24 cellular contexts compared by ENCODE assay signal in genomic region chr14:94439453-94440057, GRCh38. TPM values are rescaled to one million over a fixed set of nuclear protein-coding genes. Genes with fewer than 3 reads are reported as not detected.
"Had no signal": no experiment of that assay in that cellular context is flagged by ENCODE, and none has a peak within 500 bp of the region (broad histone marks: within the 10 kb centered on the region; RNA-seq: fewer than 3 reads in every experiment).

No MANE protein-coding gene starts in this region.

- H3K9me3 ChIP-seq: left ventricle myocardium inferior, mucosa of descending colon, right atrium auricular region, tibial nerve, uterus had no signal

- H3K27ac ChIP-seq: hepatocyte, left ventricle myocardium inferior, right atrium auricular region, skin epidermis, tibial nerve, uterus had no signal

- H2AFZ ChIP-seq: hepatocyte had no signal

- H3K27me3 ChIP-seq: hepatocyte, right atrium auricular region, uterus had no signal

- H3K79me2 ChIP-seq: hepatocyte had no signal

- DNase-seq: activated CD4-positive, alpha-beta T cell treated with anti-CD3 and anti-CD28 coated beads, Interleukin-2, amount 50 U/mL, for 4 hours; activated naive CD4-positive, alpha-beta T cell treated with anti-CD3 and anti-CD28 coated beads, Interleukin-2, amount 50 U/mL, for 16 hours; dermis blood vessel endothelial cell; erythroblast; kidney; left ventricle myocardium inferior; mucosa of descending colon; naive thymus-derived CD8-positive, alpha-beta T cell; stimulated activated CD4-positive, alpha-beta T cell treated with anti-CD3 and anti-CD28 coated beads, Interleukin-4, amount 100 ng/mL, for 24 hours; stimulated activated naive CD4-positive, alpha-beta T cell treated with Interleukin-2 at 50 U/mL for 16 hours; substantia nigra; uterus had no signal

- H3K4me3 ChIP-seq: hepatocyte, left ventricle myocardium inferior, mucosa of descending colon, right atrium auricular region, skin epidermis, tibial nerve, uterus had no signal

- H3K4me2 ChIP-seq: hepatocyte had no signal

- FAIRE-seq: astrocyte, kidney had no signal

- H3K4me1 ChIP-seq: left ventricle myocardium inferior, right atrium auricular region, tibial nerve, uterus had no signal

- ATAC-seq: activated CD4-positive, CD25-positive, alpha-beta regulatory T cell treated with anti-CD3 and anti-CD28 coated beads, Interleukin-2, amount 50 U/mL, for 24 hours; mucosa of descending colon; naive thymus-derived CD8-positive, alpha-beta T cell had no signal

- H3K36me3 ChIP-seq: left ventricle myocardium inferior, right atrium auricular region, tibial nerve, uterus had no signal

RNA-seq across cellular contexts. Expression of gene SERPINA11, which starts 13.0 kb away (rescaled TPM):
- total RNA-seq: activated T-helper 2 cell treated with anti-CD3 and anti-CD28 coated beads, Interferon-gamma antibody, Interleukin-2, Interleukin-4, amounts not matched to agents 10 μg/mL and 5 μg/mL and 100 μg/mL, durations not matched to agents 14 hours and 24 hours and 36 hours; chondrocyte; dermis blood vessel endothelial cell; glomerular endothelial cell; kidney; left ventricle myocardium inferior; mucosa of descending colon; naive thymus-derived CD8-positive, alpha-beta T cell; posterior vena cava; right atrium auricular region; T-helper 2 cell treated with Interferon-gamma antibody and Interleukin-4, amounts not matched to agents 100 ng/mL and 5 ng/mL, for 36 hours; tibial nerve; uterus had no signal
- polyA plus RNA-seq: adipose tissue; naive thymus-derived CD8-positive, alpha-beta T cell had no signal

RNA-seq across cellular contexts. Expression of gene SERPINA9, which starts 36.4 kb away (rescaled TPM):
- total RNA-seq: activated T-helper 2 cell treated with anti-CD3 and anti-CD28 coated beads, Interferon-gamma antibody, Interleukin-2, Interleukin-4, amounts not matched to agents 10 μg/mL and 5 μg/mL and 100 μg/mL, durations not matched to agents 14 hours and 24 hours and 36 hours; astrocyte; chondrocyte; dermis blood vessel endothelial cell; glomerular endothelial cell; kidney; left ventricle myocardium inferior; mucosa of descending colon; naive thymus-derived CD8-positive, alpha-beta T cell; posterior vena cava; right atrium auricular region; T-helper 2 cell treated with Interferon-gamma antibody and Interleukin-4, amounts not matched to agents 100 ng/mL and 5 ng/mL, for 36 hours; tibial nerve; uterus had no signal
- polyA plus RNA-seq: adipose tissue; hepatocyte; naive thymus-derived CD8-positive, alpha-beta T cell had no signal

RNA-seq across cellular contexts. Expression of gene SERPINA1, which starts 51.2 kb away (rescaled TPM):
- total RNA-seq: naive thymus-derived CD8-positive, alpha-beta T cell had no signal
